In genomic region chr5:142966146-142966455, GRCh38 we compare ENCODE assay signal across 20 cellular contexts.
"Had no signal": no experiment of that assay in that cellular context is flagged by ENCODE, and none has a peak within 500 bp of the region (broad histone marks: within the 10 kb centered on the region; RNA-seq: fewer than 3 reads in every experiment).

No MANE protein-coding gene starts in this region.

- H3K27ac ChIP-seq: brain microvascular endothelial cell, foreskin keratinocyte, psoas muscle, sigmoid colon, testis, upper lobe of right lung had no signal

- FAIRE-seq: kidney had no signal

- ATAC-seq: activated naive CD4-positive, alpha-beta T cell treated with anti-CD3 and anti-CD28 coated beads, Interleukin-2, amount 50 U/mL, for 72 hours; foreskin keratinocyte; naive thymus-derived CD4-positive, alpha-beta T cell; psoas muscle; stimulated activated naive CD8-positive, alpha-beta T cell treated with anti-CD3 and anti-CD28 coated beads, Interleukin-15, Interleukin-2, amounts not matched to agents 100 U/mL and 50 U/mL, for 24 hours; upper lobe of right lung had no signal

- H3K9me3 ChIP-seq: psoas muscle, sigmoid colon, SK-N-SH, testis, upper lobe of right lung had no signal

- H3K9ac ChIP-seq: SK-N-SH had no signal

- H3K27me3 ChIP-seq: brain microvascular endothelial cell, dorsolateral prefrontal cortex, foreskin keratinocyte, sigmoid colon, testis, upper lobe of right lung had no signal

- H3K4me1 ChIP-seq: psoas muscle, testis, upper lobe of right lung had no signal

- DNase-seq: activated CD4-positive, alpha-beta T cell treated with anti-CD3 and anti-CD28 coated beads, Interleukin-2, amount 50 U/mL, for 1 hour; activated CD4-positive, CD25-positive, alpha-beta regulatory T cell; activated T-cell treated with anti-CD3 and anti-CD28 coated beads, Interleukin-2, amount 50 U/mL, for 1 hour; amniotic stem cell; brain microvascular endothelial cell; dorsolateral prefrontal cortex; foreskin keratinocyte; head of caudate nucleus; kidney; naive thymus-derived CD4-positive, alpha-beta T cell; occipital lobe; psoas muscle; sigmoid colon; SK-N-SH; stimulated activated CD4-positive, alpha-beta T cell treated with anti-CD3 and anti-CD28 coated beads, Interleukin-12 subunit alpha, Interleukin-12 subunit beta, amount 100 ng/mL, for 4 hours; stimulated activated naive CD8-positive, alpha-beta T cell treated with anti-CD3 and anti-CD28 coated beads, Interleukin-15, Interleukin-2, amounts not matched to agents 100 U/mL and 50 U/mL, for 24 hours; testis; upper lobe of right lung had no signal

- H3K36me3 ChIP-seq: brain microvascular endothelial cell, sigmoid colon, upper lobe of right lung had no signal

- H3K4me3 ChIP-seq: dorsolateral prefrontal cortex, lung, psoas muscle, sigmoid colon, testis, upper lobe of right lung had no signal
